ENCODE assay signal across 8 cellular contexts in genomic region chr5:141100243-141100805, GRCh38. TPM values are rescaled to one million over a fixed set of nuclear protein-coding genes. Genes with fewer than 3 reads are reported as not detected.
DNase-seq lines count a peak whose midpoint lies in the region; ATAC-seq, FAIRE-seq and TF ChIP-seq lines count a peak whose summit lies in the region.

Gene PCDHB3 (plus strand): TSS chr5:141100473. CDS start chr5:141100650, 177 bp downstream.

- H3K27ac ChIP-seq in upper lobe of right lung = no peak within 1 kb of the TSS

- DNase-seq in D721Med (ENCODE audit: insufficient read length, low spot score) (no peak), amniotic epithelial cell (ENCODE audit: low read depth) (peak; percentile 24), kidney epithelial cell (ENCODE audit: low read depth) (no peak), upper lobe of right lung (peak; percentile 51), NCI-H748 treated with DMSO at 0.1 percent for 48 hours (lab: John Stamatoyannopoulos, UW) (no peak), NCI-H524 (lab: John Stamatoyannopoulos, UW) (no peak)

- ATAC-seq in upper lobe of right lung = peak; percentile 53
- ATAC-seq in HG03571 (IDR thresholded peaks at IDR 0.05; ENCODE audit: unreplicated experiment) = no peak

- TF ChIP-seq CTCF in D721Med (IDR thresholded peaks at IDR 0.05; ENCODE audit: insufficient read depth, missing control alignments) (peak; percentile 80), LNCAP (IDR thresholded peaks at IDR 0.05) (peak; percentile 51), kidney epithelial cell (IDR thresholded peaks at IDR 0.05; ENCODE audit: insufficient read depth, low read length, poor library complexity, severe bottlenecking) (peak; percentile 13), upper lobe of right lung (IDR thresholded peaks at IDR 0.05) (peak; percentile 37)

- H3K9me3 ChIP-seq in upper lobe of right lung = peaks cover 11% of the 10 kb centered on the region

- H3K36me3 ChIP-seq in kidney epithelial cell (ENCODE audit: control insufficient read depth, insufficient read depth, low read length) (no peaks in the 10 kb centered on the region), upper lobe of right lung (no peaks in the 10 kb centered on the region)

- no peaks in the 10 kb centered on the region for H3K4me1 ChIP-seq in upper lobe of right lung

- H3K27me3 ChIP-seq in kidney epithelial cell (ENCODE audit: control insufficient read depth, insufficient read depth, low read length) = no peaks in the 10 kb centered on the region
- peaks cover under 1% of the 10 kb centered on the region for H3K27me3 ChIP-seq in upper lobe of right lung

- intact Hi-C loops in upper lobe of right lung (cut with DNase I) = no loop called here

- no peak for FAIRE-seq in D721Med (lab: Jason Lieb, UNC)

- H3K4me3 ChIP-seq in kidney epithelial cell (ENCODE audit: low read depth, low read length) (no peak within 1 kb of the TSS), upper lobe of right lung (peak within 1 kb of the TSS; percentile 27)

RNA-seq across cellular contexts. Expression of gene PCDHB3, which starts in this region (rescaled TPM):
- 1.9 and 2.7 TPM in 2 replicates for total RNA-seq in kidney epithelial cell
- total RNA-seq in upper lobe of right lung = 1.9 TPM

Comparison
In these comparisons a context has a peak if more than half of its experiments do, and no peak if none do; other contexts are left out.
1. DNase-seq: peak in amniotic epithelial cell (single experiment) and upper lobe of right lung (single experiment); none in D721Med (single experiment), kidney epithelial cell (single experiment), NCI-H748 treated with DMSO at 0.1 percent for 48 hours (single experiment) and NCI-H524 (0 of 2).
2. CTCF ChIP-seq: peak in every context shown above with its lines; median percentile 80 in D721Med; 51 in LNCAP; 37 in upper lobe of right lung; 13 in kidney epithelial cell.